In the genomic region with DNA sequence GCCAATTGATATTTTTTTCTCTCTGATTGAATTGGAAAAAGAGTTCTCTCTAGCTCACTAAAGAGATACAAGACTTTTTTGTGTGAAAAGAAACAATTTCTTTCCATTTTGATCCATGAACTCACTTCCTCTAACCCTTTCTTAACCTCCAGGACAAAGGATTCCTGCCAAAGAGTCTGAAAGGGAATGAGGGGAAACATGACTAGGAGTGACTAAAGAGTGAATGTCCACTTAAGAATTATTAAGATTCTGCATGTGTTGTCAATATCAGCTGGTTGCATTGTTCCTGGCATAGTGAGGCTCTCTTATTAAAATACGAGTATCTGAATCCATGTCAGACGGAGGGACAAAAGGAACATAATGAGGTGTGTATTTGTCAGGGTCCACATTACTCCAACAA, we compare ENCODE assay signal across 2 cellular contexts.
TF ChIP-seq lines count a peak whose summit lies in the region.

No MANE protein-coding gene starts in this region.

TF ChIP-seq in GM23338, 12 proteins besides CTCF, POLR2A, EP300 and RAD21 (continued from another document):
- TF ChIP-seq, protein P1, sequence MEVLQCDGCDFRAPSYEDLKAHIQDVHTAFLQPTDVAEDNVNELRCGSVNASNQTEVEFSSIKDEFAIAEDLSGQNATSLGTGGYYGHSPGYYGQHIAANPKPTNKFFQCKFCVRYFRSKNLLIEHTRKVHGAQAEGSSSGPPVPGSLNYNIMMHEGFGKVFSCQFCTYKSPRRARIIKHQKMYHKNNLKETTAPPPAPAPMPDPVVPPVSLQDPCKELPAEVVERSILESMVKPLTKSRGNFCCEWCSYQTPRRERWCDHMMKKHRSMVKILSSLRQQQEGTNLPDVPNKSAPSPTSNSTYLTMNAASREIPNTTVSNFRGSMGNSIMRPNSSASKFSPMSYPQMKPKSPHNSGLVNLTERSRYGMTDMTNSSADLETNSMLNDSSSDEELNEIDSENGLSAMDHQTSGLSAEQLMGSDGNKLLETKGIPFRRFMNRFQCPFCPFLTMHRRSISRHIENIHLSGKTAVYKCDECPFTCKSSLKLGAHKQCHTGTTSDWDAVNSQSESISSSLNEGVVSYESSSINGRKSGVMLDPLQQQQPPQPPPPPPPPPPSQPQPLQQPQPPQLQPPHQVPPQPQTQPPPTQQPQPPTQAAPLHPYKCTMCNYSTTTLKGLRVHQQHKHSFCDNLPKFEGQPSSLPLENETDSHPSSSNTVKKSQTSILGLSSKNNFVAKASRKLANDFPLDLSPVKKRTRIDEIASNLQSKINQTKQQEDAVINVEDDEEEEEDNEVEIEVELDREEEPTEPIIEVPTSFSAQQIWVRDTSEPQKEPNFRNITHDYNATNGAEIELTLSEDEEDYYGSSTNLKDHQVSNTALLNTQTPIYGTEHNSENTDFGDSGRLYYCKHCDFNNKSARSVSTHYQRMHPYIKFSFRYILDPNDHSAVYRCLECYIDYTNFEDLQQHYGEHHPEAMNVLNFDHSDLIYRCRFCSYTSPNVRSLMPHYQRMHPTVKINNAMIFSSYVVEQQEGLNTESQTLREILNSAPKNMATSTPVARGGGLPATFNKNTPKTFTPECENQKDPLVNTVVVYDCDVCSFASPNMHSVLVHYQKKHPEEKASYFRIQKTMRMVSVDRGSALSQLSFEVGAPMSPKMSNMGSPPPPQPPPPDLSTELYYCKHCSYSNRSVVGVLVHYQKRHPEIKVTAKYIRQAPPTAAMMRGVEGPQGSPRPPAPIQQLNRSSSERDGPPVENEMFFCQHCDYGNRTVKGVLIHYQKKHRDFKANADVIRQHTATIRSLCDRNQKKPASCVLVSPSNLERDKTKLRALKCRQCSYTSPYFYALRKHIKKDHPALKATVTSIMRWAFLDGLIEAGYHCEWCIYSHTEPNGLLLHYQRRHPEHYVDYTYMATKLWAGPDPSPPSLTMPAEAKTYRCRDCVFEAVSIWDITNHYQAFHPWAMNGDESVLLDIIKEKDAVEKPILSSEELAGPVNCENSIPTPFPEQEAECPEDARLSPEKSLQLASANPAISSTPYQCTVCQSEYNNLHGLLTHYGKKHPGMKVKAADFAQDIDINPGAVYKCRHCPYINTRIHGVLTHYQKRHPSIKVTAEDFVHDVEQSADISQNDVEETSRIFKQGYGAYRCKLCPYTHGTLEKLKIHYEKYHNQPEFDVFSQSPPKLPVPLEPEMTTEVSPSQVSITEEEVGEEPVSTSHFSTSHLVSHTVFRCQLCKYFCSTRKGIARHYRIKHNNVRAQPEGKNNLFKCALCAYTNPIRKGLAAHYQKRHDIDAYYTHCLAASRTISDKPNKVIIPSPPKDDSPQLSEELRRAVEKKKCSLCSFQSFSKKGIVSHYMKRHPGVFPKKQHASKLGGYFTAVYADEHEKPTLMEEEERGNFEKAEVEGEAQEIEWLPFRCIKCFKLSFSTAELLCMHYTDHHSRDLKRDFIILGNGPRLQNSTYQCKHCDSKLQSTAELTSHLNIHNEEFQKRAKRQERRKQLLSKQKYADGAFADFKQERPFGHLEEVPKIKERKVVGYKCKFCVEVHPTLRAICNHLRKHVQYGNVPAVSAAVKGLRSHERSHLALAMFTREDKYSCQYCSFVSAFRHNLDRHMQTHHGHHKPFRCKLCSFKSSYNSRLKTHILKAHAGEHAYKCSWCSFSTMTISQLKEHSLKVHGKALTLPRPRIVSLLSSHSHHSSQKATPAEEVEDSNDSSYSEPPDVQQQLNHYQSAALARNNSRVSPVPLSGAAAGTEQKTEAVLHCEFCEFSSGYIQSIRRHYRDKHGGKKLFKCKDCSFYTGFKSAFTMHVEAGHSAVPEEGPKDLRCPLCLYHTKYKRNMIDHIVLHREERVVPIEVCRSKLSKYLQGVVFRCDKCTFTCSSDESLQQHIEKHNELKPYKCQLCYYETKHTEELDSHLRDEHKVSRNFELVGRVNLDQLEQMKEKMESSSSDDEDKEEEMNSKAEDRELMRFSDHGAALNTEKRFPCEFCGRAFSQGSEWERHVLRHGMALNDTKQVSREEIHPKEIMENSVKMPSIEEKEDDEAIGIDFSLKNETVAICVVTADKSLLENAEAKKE (CRISPR knock-in tag; IDR thresholded peaks at IDR 0.05): no peak
- TF ChIP-seq CREB1 (CRISPR knock-in tag; IDR thresholded peaks at IDR 0.05; ENCODE audit: low read depth): no peak
- no peak for TF ChIP-seq EZH2phosphoT487 (IDR thresholded peaks at IDR 0.05; ENCODE audit: unreplicated experiment)
- TF ChIP-seq, protein P2, sequence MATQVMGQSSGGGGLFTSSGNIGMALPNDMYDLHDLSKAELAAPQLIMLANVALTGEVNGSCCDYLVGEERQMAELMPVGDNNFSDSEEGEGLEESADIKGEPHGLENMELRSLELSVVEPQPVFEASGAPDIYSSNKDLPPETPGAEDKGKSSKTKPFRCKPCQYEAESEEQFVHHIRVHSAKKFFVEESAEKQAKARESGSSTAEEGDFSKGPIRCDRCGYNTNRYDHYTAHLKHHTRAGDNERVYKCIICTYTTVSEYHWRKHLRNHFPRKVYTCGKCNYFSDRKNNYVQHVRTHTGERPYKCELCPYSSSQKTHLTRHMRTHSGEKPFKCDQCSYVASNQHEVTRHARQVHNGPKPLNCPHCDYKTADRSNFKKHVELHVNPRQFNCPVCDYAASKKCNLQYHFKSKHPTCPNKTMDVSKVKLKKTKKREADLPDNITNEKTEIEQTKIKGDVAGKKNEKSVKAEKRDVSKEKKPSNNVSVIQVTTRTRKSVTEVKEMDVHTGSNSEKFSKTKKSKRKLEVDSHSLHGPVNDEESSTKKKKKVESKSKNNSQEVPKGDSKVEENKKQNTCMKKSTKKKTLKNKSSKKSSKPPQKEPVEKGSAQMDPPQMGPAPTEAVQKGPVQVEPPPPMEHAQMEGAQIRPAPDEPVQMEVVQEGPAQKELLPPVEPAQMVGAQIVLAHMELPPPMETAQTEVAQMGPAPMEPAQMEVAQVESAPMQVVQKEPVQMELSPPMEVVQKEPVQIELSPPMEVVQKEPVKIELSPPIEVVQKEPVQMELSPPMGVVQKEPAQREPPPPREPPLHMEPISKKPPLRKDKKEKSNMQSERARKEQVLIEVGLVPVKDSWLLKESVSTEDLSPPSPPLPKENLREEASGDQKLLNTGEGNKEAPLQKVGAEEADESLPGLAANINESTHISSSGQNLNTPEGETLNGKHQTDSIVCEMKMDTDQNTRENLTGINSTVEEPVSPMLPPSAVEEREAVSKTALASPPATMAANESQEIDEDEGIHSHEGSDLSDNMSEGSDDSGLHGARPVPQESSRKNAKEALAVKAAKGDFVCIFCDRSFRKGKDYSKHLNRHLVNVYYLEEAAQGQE (IDR thresholded peaks at IDR 0.05; ENCODE audit: unreplicated experiment): no peak

TF ChIP-seq in WTC11, 78 proteins besides CTCF, POLR2A, EP300 and RAD21 (continued from another document):
- TF ChIP-seq, protein P3, sequence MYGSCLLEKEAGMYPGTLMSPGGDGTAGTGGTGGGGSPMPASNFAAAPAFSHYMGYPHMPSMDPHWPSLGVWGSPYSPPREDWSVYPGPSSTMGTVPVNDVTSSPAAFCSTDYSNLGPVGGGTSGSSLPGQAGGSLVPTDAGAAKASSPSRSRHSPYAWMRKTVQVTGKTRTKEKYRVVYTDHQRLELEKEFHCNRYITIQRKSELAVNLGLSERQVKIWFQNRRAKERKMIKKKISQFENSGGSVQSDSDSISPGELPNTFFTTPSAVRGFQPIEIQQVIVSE (CRISPR knock-in tag; IDR thresholded peaks at IDR 0.05; ENCODE audit: borderline replicate concordance): no peak
